1 cellular context compared by ENCODE assay signal in genomic region chr4:10478621-10479020, GRCh38.
TF ChIP-seq lines count a peak whose summit lies in the region.

No MANE protein-coding gene starts in this region.

TF ChIP-seq in WTC11, 78 proteins besides CTCF, POLR2A, EP300 and RAD21 (continued from another document):
- TF ChIP-seq, protein P1, sequence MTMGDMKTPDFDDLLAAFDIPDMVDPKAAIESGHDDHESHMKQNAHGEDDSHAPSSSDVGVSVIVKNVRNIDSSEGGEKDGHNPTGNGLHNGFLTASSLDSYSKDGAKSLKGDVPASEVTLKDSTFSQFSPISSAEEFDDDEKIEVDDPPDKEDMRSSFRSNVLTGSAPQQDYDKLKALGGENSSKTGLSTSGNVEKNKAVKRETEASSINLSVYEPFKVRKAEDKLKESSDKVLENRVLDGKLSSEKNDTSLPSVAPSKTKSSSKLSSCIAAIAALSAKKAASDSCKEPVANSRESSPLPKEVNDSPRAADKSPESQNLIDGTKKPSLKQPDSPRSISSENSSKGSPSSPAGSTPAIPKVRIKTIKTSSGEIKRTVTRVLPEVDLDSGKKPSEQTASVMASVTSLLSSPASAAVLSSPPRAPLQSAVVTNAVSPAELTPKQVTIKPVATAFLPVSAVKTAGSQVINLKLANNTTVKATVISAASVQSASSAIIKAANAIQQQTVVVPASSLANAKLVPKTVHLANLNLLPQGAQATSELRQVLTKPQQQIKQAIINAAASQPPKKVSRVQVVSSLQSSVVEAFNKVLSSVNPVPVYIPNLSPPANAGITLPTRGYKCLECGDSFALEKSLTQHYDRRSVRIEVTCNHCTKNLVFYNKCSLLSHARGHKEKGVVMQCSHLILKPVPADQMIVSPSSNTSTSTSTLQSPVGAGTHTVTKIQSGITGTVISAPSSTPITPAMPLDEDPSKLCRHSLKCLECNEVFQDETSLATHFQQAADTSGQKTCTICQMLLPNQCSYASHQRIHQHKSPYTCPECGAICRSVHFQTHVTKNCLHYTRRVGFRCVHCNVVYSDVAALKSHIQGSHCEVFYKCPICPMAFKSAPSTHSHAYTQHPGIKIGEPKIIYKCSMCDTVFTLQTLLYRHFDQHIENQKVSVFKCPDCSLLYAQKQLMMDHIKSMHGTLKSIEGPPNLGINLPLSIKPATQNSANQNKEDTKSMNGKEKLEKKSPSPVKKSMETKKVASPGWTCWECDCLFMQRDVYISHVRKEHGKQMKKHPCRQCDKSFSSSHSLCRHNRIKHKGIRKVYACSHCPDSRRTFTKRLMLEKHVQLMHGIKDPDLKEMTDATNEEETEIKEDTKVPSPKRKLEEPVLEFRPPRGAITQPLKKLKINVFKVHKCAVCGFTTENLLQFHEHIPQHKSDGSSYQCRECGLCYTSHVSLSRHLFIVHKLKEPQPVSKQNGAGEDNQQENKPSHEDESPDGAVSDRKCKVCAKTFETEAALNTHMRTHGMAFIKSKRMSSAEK (CRISPR knock-in tag; IDR thresholded peaks at IDR 0.05; ENCODE audit: borderline replicate concordance) = no peak
- no peak for TF ChIP-seq ZBTB43 (CRISPR knock-in tag; IDR thresholded peaks at IDR 0.05)
- no peak for TF ChIP-seq ETV6 (CRISPR knock-in tag; IDR thresholded peaks at IDR 0.05)
- no peak for TF ChIP-seq FOXP1 (CRISPR knock-in tag; IDR thresholded peaks at IDR 0.05; ENCODE audit: borderline replicate concordance)
- TF ChIP-seq TEAD4 (CRISPR knock-in tag; IDR thresholded peaks at IDR 0.05) = no peak
- TF ChIP-seq NFE2L1 (CRISPR knock-in tag; IDR thresholded peaks at IDR 0.05) = no peak
- TF ChIP-seq TEAD1 (CRISPR knock-in tag; IDR thresholded peaks at IDR 0.05) = no peak
- no peak for TF ChIP-seq TP53 (CRISPR knock-in tag; IDR thresholded peaks at IDR 0.05)
- TF ChIP-seq KAT7 (CRISPR knock-in tag; IDR thresholded peaks at IDR 0.05; ENCODE audit: borderline replicate concordance) = no peak
- TF ChIP-seq CREB1 (CRISPR knock-in tag; IDR thresholded peaks at IDR 0.05) = no peak
- TF ChIP-seq, protein P2, sequence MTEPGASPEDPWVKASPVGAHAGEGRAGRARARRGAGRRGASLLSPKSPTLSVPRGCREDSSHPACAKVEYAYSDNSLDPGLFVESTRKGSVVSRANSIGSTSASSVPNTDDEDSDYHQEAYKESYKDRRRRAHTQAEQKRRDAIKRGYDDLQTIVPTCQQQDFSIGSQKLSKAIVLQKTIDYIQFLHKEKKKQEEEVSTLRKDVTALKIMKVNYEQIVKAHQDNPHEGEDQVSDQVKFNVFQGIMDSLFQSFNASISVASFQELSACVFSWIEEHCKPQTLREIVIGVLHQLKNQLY (CRISPR knock-in tag; IDR thresholded peaks at IDR 0.05) = no peak
- no peak for TF ChIP-seq IRF2 (CRISPR knock-in tag; IDR thresholded peaks at IDR 0.05; ENCODE audit: borderline replicate concordance, low read depth)
- no peak for TF ChIP-seq NR2C2 (CRISPR knock-in tag; IDR thresholded peaks at IDR 0.05)
- TF ChIP-seq CBFB (CRISPR knock-in tag; IDR thresholded peaks at IDR 0.05; ENCODE audit: low read depth) = no peak
- no peak for TF ChIP-seq SMAD3 (CRISPR knock-in tag; IDR thresholded peaks at IDR 0.05; ENCODE audit: borderline replicate concordance)
